In the genomic region with DNA sequence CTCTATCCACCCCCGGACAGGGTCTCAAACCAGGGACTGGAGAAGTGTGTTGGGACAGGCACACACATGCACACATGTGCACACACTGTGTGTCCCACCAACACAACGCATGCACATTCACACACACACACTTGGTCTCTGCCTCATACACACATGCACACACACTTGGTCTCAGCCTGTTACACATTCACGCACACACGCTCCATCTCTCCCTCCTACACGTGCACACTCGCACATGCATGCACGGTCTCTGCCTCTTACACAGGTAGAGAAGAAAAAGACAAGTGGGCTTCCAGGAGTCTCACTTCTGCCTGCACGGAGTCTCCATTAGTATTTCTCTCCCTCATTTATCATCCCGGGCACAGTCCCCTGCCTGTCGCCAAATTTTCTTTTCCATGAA, we compare ENCODE assay signal across 17 cellular contexts.
DNase-seq lines count a peak whose midpoint lies in the region; ATAC-seq, FAIRE-seq and TF ChIP-seq lines count a peak whose summit lies in the region.
"Had no signal": no experiment of that assay in that cellular context is flagged by ENCODE, and none has a peak within 500 bp of the region (broad histone marks: within the 10 kb centered on the region; RNA-seq: fewer than 3 reads in every experiment).

No MANE protein-coding gene starts in this region.

- H3K36me3 ChIP-seq in HUES6 (ENCODE audit: control insufficient read depth, insufficient read depth, low read length), result no peaks in the 10 kb centered on the region
- no peaks in the 10 kb centered on the region for H3K36me3 ChIP-seq in bronchial epithelial cell (ENCODE audit: control insufficient read depth, insufficient read depth, low read length)
- H3K36me3 ChIP-seq in mammary epithelial cell (ENCODE audit: insufficient read depth, low read length), result no peaks in the 10 kb centered on the region

- WGBS in mammary epithelial cell (ENCODE audit: low coverage, missing lambda C conversion rate), result 90% methylated on average over 10 of the region's 10 CpGs

- no peak for TF ChIP-seq CTCF in bronchial epithelial cell (IDR thresholded peaks at IDR 0.05; ENCODE audit: insufficient read depth, low read length, severe bottlenecking)
- no peak for TF ChIP-seq CTCF in mammary epithelial cell (conservative IDR thresholded peaks at IDR 0.05 in 1 of 2, IDR thresholded peaks at IDR 0.05 in 1 of 2; ENCODE audit: extremely low read depth in 1 of 2, insufficient read depth in 1 of 2, low read depth in 1 of 2, low read length in 2 of 2)

- H3K9ac ChIP-seq in HUES6 (ENCODE audit: low read length) (peak overlapping the region; percentile 24), mammary epithelial cell (ENCODE audit: insufficient read depth, low read length) (no peak overlapping the region)

- H3K27me3 ChIP-seq in HUES6 (ENCODE audit: control insufficient read depth, insufficient read depth, low read length), result no peaks in the 10 kb centered on the region
- no peaks in the 10 kb centered on the region for H3K27me3 ChIP-seq in bronchial epithelial cell (ENCODE audit: control insufficient read depth, insufficient read depth, low read length)
- H3K27me3 ChIP-seq in mammary epithelial cell (ENCODE audit: insufficient read depth, low read length), result no peaks in the 10 kb centered on the region

- H3K4me3 ChIP-seq in HUES6 (ENCODE audit: low read depth, low read length) (no peak overlapping the region), bronchial epithelial cell (ENCODE audit: low read depth, low read length) (no peak overlapping the region), mammary epithelial cell (replicated peaks in 1 of 3; ENCODE audit: insufficient read depth in 1 of 3, low read depth in 2 of 3, low read length in 3 of 3) (no peak overlapping the region)

- H3K4me1 ChIP-seq in HUES6 (ENCODE audit: control insufficient read depth, insufficient read depth, low read length) (no peaks in the 10 kb centered on the region), mammary epithelial cell (ENCODE audit: insufficient read depth, low read length) (no peaks in the 10 kb centered on the region)

- H3K4me2 ChIP-seq in mammary epithelial cell (ENCODE audit: insufficient read depth, low read depth, low read length), result no peak overlapping the region

- peak; percentile 32 for FAIRE-seq in bronchial epithelial cell (lab: Jason Lieb, UNC)
- FAIRE-seq: A204.1, G401.6 had no signal

- no peaks in the 10 kb centered on the region for H3K9me3 ChIP-seq in HUES6 (ENCODE audit: control insufficient read depth, insufficient read depth, low read depth, low read length)
- peaks cover 24% of the 10 kb centered on the region for H3K9me3 ChIP-seq in mammary epithelial cell (replicated peaks; ENCODE audit: insufficient read depth, low read length)

- H3K27ac ChIP-seq in HUES6 (ENCODE audit: low read depth, low read length) (no peak overlapping the region), mammary epithelial cell (ENCODE audit: insufficient read depth, low read depth, low read length) (no peak overlapping the region)
- H3K27ac ChIP-seq: HL-60 had no signal

- no TSS peak for BruUV-seq in mammary epithelial cell (replicated peaks; lab: Mats Ljungman, UMichigan)

- ATAC-seq in sciatic nerve, result no peak

- H3K79me2 ChIP-seq in mammary epithelial cell (ENCODE audit: insufficient read depth, low read length), result no peaks in the 10 kb centered on the region

- no peaks in the 10 kb centered on the region for H4K20me1 ChIP-seq in mammary epithelial cell (ENCODE audit: insufficient read depth, low read length)

- dilution Hi-C loops in mammary epithelial cell (cut with HindIII; ENCODE audit: low sequenced_read_pairs), result no loop called here

- in situ Hi-C loops in mammary epithelial cell (cut with MboI; ENCODE audit: low sequenced_read_pairs in 2 of 2), result no loop called here

- CTCF ChIA-PET in mammary epithelial cell (lab: Charles Lee; ENCODE audit: low non-redundant PET), result no interaction called here

- no peak for DNase-seq in bronchial epithelial cell (ENCODE audit: low read depth)
- DNase-seq in mesenteric fat pad (ENCODE audit: low spot score), result peak; percentile 59
- DNase-seq in sciatic nerve (ENCODE audit: low spot score), result no peak
- DNase-seq in mammary epithelial cell, result no peak
- no peak for DNase-seq in NCI-H1048 (lab: John Stamatoyannopoulos, UW)
- no peak for DNase-seq in KG1 (lab: John Stamatoyannopoulos, UW)
- DNase-seq: C1 segment of cervical spinal cord; Calu3; CD4-positive, alpha-beta T cell; DMS79; HCEC 1CT; HFFc6; IMR-90 had no signal

- intact Hi-C loops in sciatic nerve (cut with DNase I), result no loop called here
- intact Hi-C loops in mammary epithelial cell (cut with micrococcal nuclease), result no loop called here

- no peak overlapping the region for H2AFZ ChIP-seq in mammary epithelial cell (ENCODE audit: low read depth, low read length)
